In the genomic region with DNA sequence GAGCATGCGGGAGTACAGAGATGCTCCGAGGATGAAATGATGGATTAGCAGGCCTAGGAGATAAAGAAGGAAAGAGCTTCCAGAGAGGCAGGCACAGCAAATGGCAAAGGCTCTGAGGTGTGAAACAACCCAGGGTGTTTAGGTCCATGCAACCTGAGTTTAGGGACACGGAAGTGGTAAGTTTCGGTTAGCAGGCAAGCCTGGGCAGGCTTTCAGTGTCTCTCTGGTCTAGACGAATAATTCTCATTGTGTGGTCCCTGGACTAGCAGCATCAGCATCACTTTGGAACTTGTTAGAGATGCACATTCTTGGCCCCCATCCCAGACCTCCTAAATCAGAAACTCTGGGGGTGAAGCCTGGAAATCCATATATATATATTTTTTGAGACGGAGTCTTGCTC, we compare ENCODE assay signal across 1 cellular context.
TF ChIP-seq lines count a peak whose summit lies in the region.

No MANE protein-coding gene starts in this region.

TF ChIP-seq in K562, 482 proteins besides CTCF, POLR2A, EP300 and RAD21:
- TF ChIP-seq CTBP1 (IDR thresholded peaks at IDR 0.05; ENCODE audit: borderline replicate concordance) (peak; percentile 22; the same call in 1 of the 2 replicates), ZKSCAN3 (CRISPR knock-in tag; IDR thresholded peaks at IDR 0.05) (no peak)
